ENCODE assay signal across 10 cellular contexts in genomic region chr15:56798639-56799038, GRCh38.
DNase-seq lines count a peak whose midpoint lies in the region; ATAC-seq, FAIRE-seq and TF ChIP-seq lines count a peak whose summit lies in the region.
"Had no signal": no experiment of that assay in that cellular context is flagged by ENCODE, and none has a peak within 500 bp of the region (broad histone marks: within the 10 kb centered on the region; RNA-seq: fewer than 3 reads in every experiment).

No MANE protein-coding gene starts in this region.

- FAIRE-seq in bronchial epithelial cell (lab: Jason Lieb, UNC), result peak; percentile 55
- FAIRE-seq: H1 had no signal

- WGBS in adrenal gland, 4 donors, result 88 to 97% (median 95%) methylated on average over 6 of the region's 6 CpGs

- ATAC-seq in GM18498 (IDR thresholded peaks at IDR 0.05; ENCODE audit: unreplicated experiment) (peak; percentile 60), GM19351 (IDR thresholded peaks at IDR 0.05; ENCODE audit: unreplicated experiment) (peak; percentile 90), HG03439 (IDR thresholded peaks at IDR 0.05; ENCODE audit: unreplicated experiment) (peak; percentile 97), HG02981 (IDR thresholded peaks at IDR 0.05; ENCODE audit: unreplicated experiment) (no peak)

- no peak overlapping the region for H3K4me3 ChIP-seq in bronchial epithelial cell (ENCODE audit: low read depth, low read length)
- no peak overlapping the region for H3K4me3 ChIP-seq in adrenal gland
- H3K4me3 ChIP-seq: PC-9 had no signal

- no peak for TF ChIP-seq POLR2A in adrenal gland (IDR thresholded peaks at IDR 0.05)

- H3K4me1 ChIP-seq in adrenal gland (replicated peaks in 1 of 2), result peaks cover 0 to 6% of the 10 kb centered on the region in 2 donors

- intact Hi-C loops in adrenal gland (cut with DNase I), result no loop called here

- no peak overlapping the region for H3K27ac ChIP-seq in adrenal gland
- H3K27ac ChIP-seq: PC-9 had no signal

- H3K27me3 ChIP-seq in bronchial epithelial cell (ENCODE audit: control insufficient read depth, insufficient read depth, low read length) (no peaks in the 10 kb centered on the region), adrenal gland (no peaks in the 10 kb centered on the region)

- H3K9me3 ChIP-seq in adrenal gland (replicated peaks in 1 of 3), result no peaks in the 10 kb centered on the region

- H3K36me3 ChIP-seq in bronchial epithelial cell (ENCODE audit: control insufficient read depth, insufficient read depth, low read length) (no peaks in the 10 kb centered on the region), adrenal gland (replicated peaks in 1 of 2) (no peaks in the 10 kb centered on the region)

- TF ChIP-seq CTCF in bronchial epithelial cell (IDR thresholded peaks at IDR 0.05; ENCODE audit: insufficient read depth, low read length, severe bottlenecking) (no peak), adrenal gland (IDR thresholded peaks at IDR 0.05) (no peak)

- in situ Hi-C loops in ACHN (cut with HindIII; ENCODE audit: low pct_ligation_motif_present, low pct_unique_long_range_greater_than_20kb, low sequenced_read_pairs), result no loop called here

- DNase-seq in bronchial epithelial cell (ENCODE audit: low read depth), result peak; percentile 4
- DNase-seq in ACHN, result no peak
- DNase-seq in adrenal gland, result no peak
- no peak for DNase-seq in activated gamma-delta T cell (lab: John Stamatoyannopoulos, UW)
- DNase-seq: PC-9 had no signal
